9 cellular contexts compared by ENCODE assay signal in the genomic region with DNA sequence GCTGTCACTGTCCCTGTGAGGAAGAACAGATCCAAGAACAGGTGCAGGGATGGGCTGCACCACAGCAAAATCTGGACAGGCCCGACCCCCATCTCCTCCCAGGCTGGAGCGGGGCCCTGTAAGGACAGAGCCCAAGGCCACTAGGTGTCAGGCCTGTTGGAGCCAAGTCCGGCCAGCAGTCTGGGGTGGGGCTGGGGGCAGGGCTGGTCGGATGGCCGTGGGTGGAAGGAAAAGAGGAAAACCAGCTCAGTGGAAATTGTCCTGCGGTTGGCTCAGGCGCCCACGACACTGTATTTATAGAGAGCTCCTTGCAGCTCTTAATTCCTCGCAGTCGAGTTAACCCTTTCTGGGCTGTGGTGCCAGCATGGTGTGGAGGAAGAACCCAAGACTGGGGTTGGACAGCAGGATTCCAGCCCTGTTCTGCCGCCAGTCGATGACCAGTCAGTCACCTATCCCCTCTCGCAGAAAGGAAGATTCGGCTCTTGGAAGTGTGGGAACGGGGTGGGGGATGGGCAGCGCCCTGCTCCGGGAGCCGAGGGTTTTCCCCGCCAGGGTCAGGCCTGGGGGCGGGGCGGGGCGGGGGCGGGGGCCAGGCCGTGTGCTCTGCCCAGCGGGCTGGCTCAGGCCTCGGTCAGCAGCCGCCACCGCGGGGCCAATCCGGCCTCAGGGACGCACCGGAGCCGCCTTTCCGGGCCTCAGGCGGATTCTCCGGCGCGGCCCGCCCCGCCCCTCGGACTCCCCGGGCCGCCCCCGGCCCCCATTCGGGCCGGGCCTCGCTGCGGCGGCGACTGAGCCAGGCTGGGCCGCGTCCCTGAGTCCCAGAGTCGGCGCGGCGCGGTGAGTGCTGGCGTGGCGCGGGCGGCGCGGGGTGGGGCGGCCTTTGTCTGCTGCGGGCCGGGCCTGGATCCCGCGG. TPM values are rescaled to one million over a fixed set of nuclear protein-coding genes. Genes with fewer than 3 reads are reported as not detected.
DNase-seq lines count a peak whose midpoint lies in the region; ATAC-seq and TF ChIP-seq lines count a peak whose summit lies in the region.
"Had no signal": no experiment of that assay in that cellular context is flagged by ENCODE, and none has a peak within 500 bp of the region (broad histone marks: within the 10 kb centered on the region; RNA-seq: fewer than 3 reads in every experiment).

A gene (plus strand): TSS at position 760 of the 913 bp plus-strand sequence. CDS start 15,257 bp downstream, outside the sequence.

- DNase-seq in NCI-H1105 treated with DMSO at 0.1 percent for 48 hours (lab: John Stamatoyannopoulos, UW) (peak; percentile 24), NCI-H1105 (lab: John Stamatoyannopoulos, UW) (no peak), KBM-7 (peak; percentile 80), fibroblast of the aortic adventitia (ENCODE audit: low read depth) (peak; percentile 58), myocyte (ENCODE audit: low read depth) (peak; percentile 96), ureter (ENCODE audit: low spot score) (peak; percentile 68)
- peak; percentile 26 to 40 for DNase-seq in activated T-cell treated with anti-CD3 and anti-CD28 coated beads, Interleukin-2, amount 50 U/mL, for 72 hours
- DNase-seq: DND-41 had no signal

- H3K27ac Mint-ChIP-seq in activated T-cell treated with anti-CD3 and anti-CD28 coated beads, Interleukin-2, amount 50 U/mL, for 72 hours = no peak within 1 kb of the TSS

- peaks cover 77% of the 10 kb centered on the region for H3K27me3 Mint-ChIP-seq in activated T-cell treated with anti-CD3 and anti-CD28 coated beads, Interleukin-2, amount 50 U/mL, for 72 hours (ENCODE audit: low read depth)

- peak; percentile 74 for ATAC-seq in activated T-cell treated with anti-CD3 and anti-CD28 coated beads, Interleukin-2, amount 50 U/mL, for 72 hours (replicated peaks in 1 of 2)
- no peak for ATAC-seq in HG03520 (IDR thresholded peaks at IDR 0.05; ENCODE audit: unreplicated experiment)

- in situ Hi-C loops in KBM-7 (cut with MboI; ENCODE audit: low pct_unique_long_range_greater_than_20kb, low sequenced_read_pairs) = no loop called here

- H3K4me1 Mint-ChIP-seq in activated T-cell treated with anti-CD3 and anti-CD28 coated beads, Interleukin-2, amount 50 U/mL, for 72 hours (ENCODE audit: low read depth) = peaks cover 33% of the 10 kb centered on the region

- H3K36me3 Mint-ChIP-seq in activated T-cell treated with anti-CD3 and anti-CD28 coated beads, Interleukin-2, amount 50 U/mL, for 72 hours (ENCODE audit: insufficient read depth in 2 of 2) = no peaks in the 10 kb centered on the region

- H3K9me3 Mint-ChIP-seq in activated T-cell treated with anti-CD3 and anti-CD28 coated beads, Interleukin-2, amount 50 U/mL, for 72 hours = no peaks in the 10 kb centered on the region

- TF ChIP-seq CTCF in fibroblast of the aortic adventitia (IDR thresholded peaks at IDR 0.05; ENCODE audit: insufficient read depth, low read length) = peak; percentile 36

- H3K4me3 Mint-ChIP-seq in activated T-cell treated with anti-CD3 and anti-CD28 coated beads, Interleukin-2, amount 50 U/mL, for 72 hours = peak within 1 kb of the TSS; percentile 73 to 83

- H3K4me3 ChIP-seq in fibroblast of the aortic adventitia (ENCODE audit: low read depth, low read length) = peak within 1 kb of the TSS; percentile 87

RNA-seq across cellular contexts. Expression of the gene that starts here (rescaled TPM):
- 1 to 10 TPM in 1 of 2 donors, under 1 TPM in 1; 0.67 to 2.8 TPM for total RNA-seq in activated T-cell treated with anti-CD3 and anti-CD28 coated beads, Interleukin-2, amount 50 U/mL, for 72 hours
- total RNA-seq in fibroblast of the aortic adventitia (ENCODE audit: low replicate concordance) (87.3 and 121 TPM in 2 replicates), myocyte (77.8 and 202 TPM in 2 replicates), ureter (26.9 TPM)
- 135 TPM for polyA plus RNA-seq in myocyte (2012)
